ENCODE assay signal across 8 cellular contexts in genomic region chr13:27043013-27043412, GRCh38.
DNase-seq lines count a peak whose midpoint lies in the region; ATAC-seq, FAIRE-seq and TF ChIP-seq lines count a peak whose summit lies in the region.

No MANE protein-coding gene starts in this region.

- CTCF ChIA-PET in naive thymus-derived CD4-positive, alpha-beta T cell (lab: Charles Lee): interaction anchor here (0.6 kb wide), 1 partner anchor 1853 kb away, joined by 3 read pairs; no protein-coding TSS in a partner anchor

- H3K4me3 ChIP-seq in BE2C (ENCODE audit: low read depth, low read length) (no peak overlapping the region), adrenal gland (no peak overlapping the region)
- no peak overlapping the region for H3K4me3 ChIP-seq in naive thymus-derived CD4-positive, alpha-beta T cell (ENCODE audit: low read length)

- no peak overlapping the region for H3K27ac ChIP-seq in adrenal gland
- H3K27ac ChIP-seq in naive thymus-derived CD4-positive, alpha-beta T cell (ENCODE audit: low read depth, low read length): no peak overlapping the region

- H3K4me1 ChIP-seq in BE2C: no peaks in the 10 kb centered on the region
- H3K4me1 ChIP-seq in adrenal gland (replicated peaks in 1 of 2): no peaks in the 10 kb centered on the region
- peaks cover 0 to 5% of the 10 kb centered on the region in 2 donors for H3K4me1 ChIP-seq in naive thymus-derived CD4-positive, alpha-beta T cell (ENCODE audit: control insufficient read depth in 2 of 2, insufficient read depth in 2 of 2, low read length in 2 of 2)

- peak overlapping the region in 1 of 9 donors; percentile 25 for H3K27ac Mint-ChIP-seq in naive thymus-derived CD4-positive, alpha-beta T cell

- H3K27me3 Mint-ChIP-seq in naive thymus-derived CD4-positive, alpha-beta T cell: peaks cover 0 to 12% (median 6%) of the 10 kb centered on the region in 5 donors

- H3K36me3 ChIP-seq in BE2C (no peaks in the 10 kb centered on the region), adrenal gland (replicated peaks in 1 of 2) (no peaks in the 10 kb centered on the region)
- no peaks in the 10 kb centered on the region for H3K36me3 ChIP-seq in naive thymus-derived CD4-positive, alpha-beta T cell (ENCODE audit: control insufficient read depth in 2 of 3, insufficient read depth in 3 of 3, low read length in 3 of 3)

- no peak overlapping the region for H3K4me3 Mint-ChIP-seq in naive thymus-derived CD4-positive, alpha-beta T cell

- intact Hi-C loops in adrenal gland (cut with DNase I): no loop called here
- intact Hi-C loops in naive thymus-derived CD4-positive, alpha-beta T cell (cut with micrococcal nuclease): no loop called here

- peaks cover 0 to 5% (median 0%) of the 10 kb centered on the region in 5 donors for H3K36me3 Mint-ChIP-seq in naive thymus-derived CD4-positive, alpha-beta T cell

- peaks cover 0 to 15% (median 7%) of the 10 kb centered on the region in 7 donors for H3K4me1 Mint-ChIP-seq in naive thymus-derived CD4-positive, alpha-beta T cell

- peak; percentile 53 for FAIRE-seq in islet of Langerhans (lab: Jason Lieb, UNC)

- no peaks in the 10 kb centered on the region; the same call in 1 of the 2 replicates for H3K27me3 ChIP-seq in BE2C
- H3K27me3 ChIP-seq in adrenal gland: no peaks in the 10 kb centered on the region
- no peaks in the 10 kb centered on the region for H3K27me3 ChIP-seq in naive thymus-derived CD4-positive, alpha-beta T cell (ENCODE audit: control insufficient read depth in 2 of 2, insufficient read depth in 2 of 2, low read length in 2 of 2)

- H3K9me3 ChIP-seq in BE2C: no peaks in the 10 kb centered on the region
- no peaks in the 10 kb centered on the region for H3K9me3 ChIP-seq in adrenal gland (replicated peaks in 1 of 3)
- H3K9me3 ChIP-seq in naive thymus-derived CD4-positive, alpha-beta T cell (ENCODE audit: control insufficient read depth in 2 of 3, low read length in 3 of 3): no peaks in the 10 kb centered on the region

- TF ChIP-seq CTCF in BE2C (IDR thresholded peaks at IDR 0.05; ENCODE audit: low read depth, low read length) (no peak), adrenal gland (IDR thresholded peaks at IDR 0.05) (no peak)

- peak; percentile 26 for DNase-seq in BE2C
- DNase-seq in HT1080 (ENCODE audit: low read depth): peak; percentile 96
- peak in 6 of 7 donors; percentile 31 to 58 (median 41) for DNase-seq in adrenal gland
- DNase-seq in naive thymus-derived CD4-positive, alpha-beta T cell: no peak
- DNase-seq in T-helper 1 cell: no peak

- WGBS in adrenal gland, 4 donors: 42 to 63% (median 56%) methylated on average over 6 of the region's 6 CpGs

- POLR2A ChIA-PET in naive thymus-derived CD4-positive, alpha-beta T cell (lab: Charles Lee): no interaction called here

- no peaks in the 10 kb centered on the region for H3K9me3 Mint-ChIP-seq in naive thymus-derived CD4-positive, alpha-beta T cell

- ATAC-seq in GM19467 (IDR thresholded peaks at IDR 0.05; ENCODE audit: unreplicated experiment): no peak
- no peak for ATAC-seq in naive thymus-derived CD4-positive, alpha-beta T cell
- no peak for ATAC-seq in HG03097 (IDR thresholded peaks at IDR 0.05; ENCODE audit: low FRiP score, unreplicated experiment)

- TF ChIP-seq POLR2A in adrenal gland (IDR thresholded peaks at IDR 0.05): no peak

Comparison
In these comparisons a context has a peak if more than half of its experiments do, and no peak if none do; other contexts are left out.
1. DNase-seq: peak in BE2C (single experiment), HT1080 (single experiment) and adrenal gland (6 of 7); none in naive thymus-derived CD4-positive, alpha-beta T cell (0 of 9) and T-helper 1 cell (0 of 5).